Comparison of ENCODE assay signal across 8 cellular contexts in the genomic region with DNA sequence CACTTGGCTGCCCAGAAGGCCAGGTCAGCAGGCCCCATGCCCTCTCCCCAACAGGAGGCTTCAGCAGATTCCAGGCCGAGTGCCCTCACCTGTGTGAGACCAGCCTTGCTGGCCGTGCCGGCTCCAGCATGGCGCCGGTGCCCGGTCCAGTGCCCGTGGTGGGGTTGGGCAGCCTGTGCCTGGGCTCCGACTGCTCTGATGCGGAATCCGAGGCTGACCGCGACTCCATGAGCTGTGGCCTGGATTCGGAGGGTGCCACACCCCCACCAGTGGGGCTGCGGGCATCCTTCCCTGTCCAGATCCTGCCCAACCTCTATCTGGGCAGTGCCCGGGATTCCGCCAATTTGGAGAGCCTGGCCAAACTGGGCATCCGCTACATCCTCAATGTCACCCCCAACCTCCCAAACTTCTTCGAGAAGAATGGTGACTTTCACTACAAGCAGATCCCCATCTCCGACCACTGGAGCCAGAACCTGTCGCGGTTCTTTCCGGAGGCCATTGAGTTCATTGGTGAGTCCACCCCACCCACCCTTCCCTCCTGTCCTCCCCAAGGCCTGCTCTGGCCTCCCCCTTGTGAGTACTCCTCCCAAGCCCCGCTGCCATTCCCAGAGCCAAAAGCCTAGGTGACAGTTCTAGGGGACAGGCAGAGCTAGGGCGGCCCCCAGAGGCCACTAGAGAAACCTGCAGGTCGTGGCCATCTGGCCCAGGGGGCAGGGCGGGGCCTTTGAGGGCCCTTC. TPM values are rescaled to one million over a fixed set of nuclear protein-coding genes. Genes with fewer than 3 reads are reported as not detected.
DNase-seq lines count a peak whose midpoint lies in the region; ATAC-seq and TF ChIP-seq lines count a peak whose summit lies in the region.

No MANE protein-coding gene starts in this region.

- H3K79me2 ChIP-seq in OCI-LY3 (ENCODE audit: low read length) = no peaks in the 10 kb centered on the region

- no peaks in the 10 kb centered on the region for H3K4me1 Mint-ChIP-seq in CD8-positive, alpha-beta T cell (ENCODE audit: low read depth)
- no peaks in the 10 kb centered on the region for H3K4me1 Mint-ChIP-seq in activated naive CD8-positive, alpha-beta T cell treated with anti-CD3 and anti-CD28 coated beads, Interleukin-2, amount 10 ng/mL, durations not matched to agents 7 days and 5 days

- intact Hi-C loops in CD8-positive, alpha-beta T cell (cut with DNase I, micrococcal nuclease) = loop anchor here (1.0 to 2.0 kb wide), 3 partner anchors 37 to 94 kb away; no protein-coding TSS in a partner anchor

- peak; percentile 17 for TF ChIP-seq CTCF in CD8-positive, alpha-beta T cell (IDR thresholded peaks at IDR 0.05)
- TF ChIP-seq CTCF in OCI-LY3 (IDR thresholded peaks at IDR 0.05; ENCODE audit: low read depth, low read length) = peak; percentile 63
- peak; percentile 1 for TF ChIP-seq CTCF in lung (IDR thresholded peaks at IDR 0.05; ENCODE audit: control extremely low read depth, extremely low read depth)

- 0 out of 2 replicates have a peak overlapping the region, but pooled peaks have one; percentile 31 for H3K4me2 ChIP-seq in OCI-LY3 (ENCODE audit: low read length)

- no peaks in the 10 kb centered on the region for H4K20me1 ChIP-seq in OCI-LY3 (ENCODE audit: insufficient read depth, low read length)

- peaks cover 4% of the 10 kb centered on the region for H3K27me3 Mint-ChIP-seq in CD8-positive, alpha-beta T cell (ENCODE audit: low read depth)
- peaks cover 30% of the 10 kb centered on the region for H3K27me3 Mint-ChIP-seq in activated naive CD8-positive, alpha-beta T cell treated with anti-CD3 and anti-CD28 coated beads, Interleukin-2, amount 10 ng/mL, durations not matched to agents 7 days and 5 days

- POLR2A ChIA-PET in CD8-positive, alpha-beta T cell (lab: Charles Lee) = no interaction called here
- POLR2A ChIA-PET in activated naive CD8-positive, alpha-beta T cell treated with anti-CD3 and anti-CD28 coated beads, Interleukin-2, amount 10 ng/mL, durations not matched to agents 7 days and 5 days (lab: Charles Lee) = interaction anchor here (0.5 kb wide), 1 partner anchor 757 kb away, joined by 5 read pairs; no protein-coding TSS in a partner anchor

- WGBS in lung, 2 donors = 74 to 81% methylated on average over 8 to 26 of the region's 26 CpGs

- peak overlapping the region; percentile 75; the same call in 1 of the 2 replicates for H2AFZ ChIP-seq in OCI-LY3 (ENCODE audit: low read depth, low read length)

- no peak overlapping the region for H3K9ac ChIP-seq in OCI-LY3 (ENCODE audit: low read length)

- CTCF ChIA-PET in CD8-positive, alpha-beta T cell (lab: Charles Lee) = interaction anchor here (0.9 to 5.5 kb wide), 7 partner anchors 11 to 617 kb away, joined by 3 to 41 read pairs (median 5); no protein-coding TSS in a partner anchor

- peak; percentile 77 for ATAC-seq in CD8-positive, alpha-beta T cell
- peak; percentile 69 for ATAC-seq in activated naive CD8-positive, alpha-beta T cell treated with anti-CD3 and anti-CD28 coated beads, Interleukin-2, amount 10 ng/mL, durations not matched to agents 7 days and 5 days (ENCODE audit: low read depth)
- ATAC-seq in lung (ENCODE audit: insufficient read depth, low FRiP score) = peak; percentile 37
- ATAC-seq in GM19452 (IDR thresholded peaks at IDR 0.05; ENCODE audit: unreplicated experiment) = no peak
- ATAC-seq in GM21786 (IDR thresholded peaks at IDR 0.05; ENCODE audit: unreplicated experiment) = no peak
- no peak for ATAC-seq in GM19328 (IDR thresholded peaks at IDR 0.05; ENCODE audit: unreplicated experiment)

- H3K4me3 Mint-ChIP-seq in CD8-positive, alpha-beta T cell = no peak overlapping the region
- no peak overlapping the region for H3K4me3 Mint-ChIP-seq in activated naive CD8-positive, alpha-beta T cell treated with anti-CD3 and anti-CD28 coated beads, Interleukin-2, amount 10 ng/mL, durations not matched to agents 7 days and 5 days

- DNase-seq in CD8-positive, alpha-beta T cell = peak in 3 of 7 experiments; percentile 21 to 42 (median 33)
- DNase-seq in HCEC 1CT (peak; percentile 3), lung (ENCODE audit: low spot score) (peak; percentile 41)
- no peak for DNase-seq in activated naive CD8-positive, alpha-beta T cell treated with anti-CD3 and anti-CD28 coated beads, Interleukin-2, amount 10 ng/mL, durations not matched to agents 7 days and 5 days

- no peak overlapping the region for H3K27ac ChIP-seq in CD8-positive, alpha-beta T cell (ENCODE audit: low read depth, low read length)
- H3K27ac ChIP-seq in OCI-LY3 (ENCODE audit: low read length) (no peak overlapping the region), lung (ENCODE audit: low read depth in 1 of 2, low read length in 1 of 2) (no peak overlapping the region)

- no peaks in the 10 kb centered on the region for H3K9me3 Mint-ChIP-seq in CD8-positive, alpha-beta T cell
- H3K9me3 Mint-ChIP-seq in activated naive CD8-positive, alpha-beta T cell treated with anti-CD3 and anti-CD28 coated beads, Interleukin-2, amount 10 ng/mL, durations not matched to agents 7 days and 5 days = no peaks in the 10 kb centered on the region

- H3K27me3 ChIP-seq in CD8-positive, alpha-beta T cell (ENCODE audit: insufficient read depth, low read length) = peaks cover 8% of the 10 kb centered on the region
- H3K27me3 ChIP-seq in OCI-LY3 (ENCODE audit: low read depth, low read length) = no peaks in the 10 kb centered on the region
- peaks cover 17% of the 10 kb centered on the region for H3K27me3 ChIP-seq in lung (ENCODE audit: control insufficient read depth, insufficient read depth)

- H3K36me3 ChIP-seq in CD8-positive, alpha-beta T cell (ENCODE audit: insufficient read depth, low read length) = no peaks in the 10 kb centered on the region
- H3K36me3 ChIP-seq in OCI-LY3 (replicated peaks; ENCODE audit: low read depth, low read length) (no peaks in the 10 kb centered on the region), lung (ENCODE audit: control insufficient read depth in 2 of 2, insufficient read depth in 2 of 2, low read length in 2 of 2) (no peaks in the 10 kb centered on the region)

- no peak overlapping the region for H3K4me3 ChIP-seq in CD8-positive, alpha-beta T cell (ENCODE audit: low read depth, low read length)
- H3K4me3 ChIP-seq in OCI-LY3 (ENCODE audit: low read length) = no peak overlapping the region
- no peak overlapping the region for H3K4me3 ChIP-seq in lung

- no peak overlapping the region for H3K27ac Mint-ChIP-seq in CD8-positive, alpha-beta T cell
- no peak overlapping the region for H3K27ac Mint-ChIP-seq in activated naive CD8-positive, alpha-beta T cell treated with anti-CD3 and anti-CD28 coated beads, Interleukin-2, amount 10 ng/mL, durations not matched to agents 7 days and 5 days

- no peaks in the 10 kb centered on the region for H3K4me1 ChIP-seq in CD8-positive, alpha-beta T cell (ENCODE audit: insufficient read depth, low read length)
- H3K4me1 ChIP-seq in OCI-LY3 (ENCODE audit: low read length) (no peaks in the 10 kb centered on the region), lung (ENCODE audit: control insufficient read depth in 2 of 2, insufficient read depth in 2 of 2, low read length in 2 of 2) (no peaks in the 10 kb centered on the region)

- no peaks in the 10 kb centered on the region for H3K9me3 ChIP-seq in CD8-positive, alpha-beta T cell (ENCODE audit: low read length)
- H3K9me3 ChIP-seq in OCI-LY3 (ENCODE audit: insufficient read depth, low read length) (no peaks in the 10 kb centered on the region), lung (ENCODE audit: control insufficient read depth in 2 of 2, insufficient read depth in 1 of 2, low read length in 1 of 2) (peaks cover 0 to 20% of the 10 kb centered on the region in 2 donors)

- H3K36me3 Mint-ChIP-seq in CD8-positive, alpha-beta T cell = no peaks in the 10 kb centered on the region
- no peaks in the 10 kb centered on the region for H3K36me3 Mint-ChIP-seq in activated naive CD8-positive, alpha-beta T cell treated with anti-CD3 and anti-CD28 coated beads, Interleukin-2, amount 10 ng/mL, durations not matched to agents 7 days and 5 days

RNA-seq across cellular contexts. Expression of gene DUSP9, which starts 2.3 kb away (rescaled TPM):
- not detected for total RNA-seq in CD8-positive, alpha-beta T cell
- total RNA-seq in activated naive CD8-positive, alpha-beta T cell treated with anti-CD3 and anti-CD28 coated beads, Interleukin-2, amount 10 ng/mL, durations not matched to agents 7 days and 5 days = not detected
- total RNA-seq in lung = under 1 TPM; 0.28 to 0.55 TPM
- polyA plus RNA-seq in lung = under 1 TPM; 0.10 to 0.17 TPM

RNA-seq across cellular contexts. Expression of gene PNCK, which starts 24.3 kb away (rescaled TPM):
- under 1 TPM; 0.44 to 0.68 TPM for total RNA-seq in CD8-positive, alpha-beta T cell
- 1 to 10 TPM in 1 of 2 experiments, under 1 TPM in 1; 0.79 to 1.1 TPM for total RNA-seq in activated naive CD8-positive, alpha-beta T cell treated with anti-CD3 and anti-CD28 coated beads, Interleukin-2, amount 10 ng/mL, durations not matched to agents 7 days and 5 days
- total RNA-seq in lung = under 1 TPM; 0.67 to 0.77 TPM
- under 1 TPM; 0.44 to 0.67 TPM for polyA plus RNA-seq in lung

RNA-seq across cellular contexts. Expression of gene SLC6A8, which starts 38.4 kb away (rescaled TPM):
- 1 to 10 TPM; 2.7 to 2.9 TPM for total RNA-seq in CD8-positive, alpha-beta T cell
- total RNA-seq in activated naive CD8-positive, alpha-beta T cell treated with anti-CD3 and anti-CD28 coated beads, Interleukin-2, amount 10 ng/mL, durations not matched to agents 7 days and 5 days = 1 to 10 TPM; 1.7 to 1.9 TPM
- total RNA-seq in lung = 10 to 100 TPM in 1 of 2 donors, 1 to 10 TPM in 1; 9.6 to 21.5 TPM
- polyA plus RNA-seq in lung = 10 to 100 TPM in 1 of 2 donors, 1 to 10 TPM in 1; 5.3 to 10.2 TPM

RNA-seq across cellular contexts. Expression of gene CCNQ, which starts 50.4 kb away (rescaled TPM):
- total RNA-seq in CD8-positive, alpha-beta T cell = 10 to 100 TPM; 12.7 to 15.5 TPM
- total RNA-seq in activated naive CD8-positive, alpha-beta T cell treated with anti-CD3 and anti-CD28 coated beads, Interleukin-2, amount 10 ng/mL, durations not matched to agents 7 days and 5 days = 10 to 100 TPM; 19.0 to 19.7 TPM
- total RNA-seq in lung = 10 to 100 TPM; 14.2 to 20.2 TPM
- polyA plus RNA-seq in lung = 10 to 100 TPM; 29.6 to 46.4 TPM

Comparison
In these comparisons a context has a peak if more than half of its experiments do, and no peak if none do; other contexts are left out.
1. ATAC-seq: peak in CD8-positive, alpha-beta T cell (single experiment), activated naive CD8-positive, alpha-beta T cell treated with anti-CD3 and anti-CD28 coated beads, Interleukin-2, amount 10 ng/mL, durations not matched to agents 7 days and 5 days (single experiment) and lung (single experiment); none in GM19452 (single experiment), GM21786 (single experiment) and GM19328 (single experiment).
2. CTCF ChIP-seq: peak in every context shown above with its lines; median percentile 63 in OCI-LY3; 17 in CD8-positive, alpha-beta T cell; 1 in lung.